8 cellular contexts compared by ENCODE assay signal in the genomic region with DNA sequence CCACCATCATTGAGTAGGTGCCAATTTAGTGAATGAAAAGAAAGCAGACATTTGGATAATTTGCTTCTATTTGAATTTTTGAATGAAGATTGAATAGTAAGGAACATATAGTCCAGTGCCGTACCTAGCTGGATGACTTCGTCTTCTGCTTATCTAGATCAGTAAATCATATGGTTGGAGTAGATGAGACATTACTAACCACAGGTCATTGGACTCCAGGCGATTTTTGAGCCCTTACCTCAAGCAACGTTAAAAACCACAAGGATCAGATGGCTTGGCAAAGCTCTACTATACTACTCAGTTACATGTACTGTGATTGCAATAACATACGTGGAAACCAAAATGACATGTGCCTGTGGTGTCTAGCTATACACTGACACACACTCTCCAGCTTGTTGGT. TPM values are rescaled to one million over a fixed set of nuclear protein-coding genes. Genes with fewer than 3 reads are reported as not detected.
DNase-seq lines count a peak whose midpoint lies in the region; ATAC-seq, FAIRE-seq and TF ChIP-seq lines count a peak whose summit lies in the region.

No MANE protein-coding gene starts in this region.

- H3K36me3 ChIP-seq in DOHH2 (ENCODE audit: control insufficient read depth, low read length), result peaks cover 2% of the 10 kb centered on the region; the same call in 1 of the 2 replicates
- no peaks in the 10 kb centered on the region for H3K36me3 ChIP-seq in KMS-11 (ENCODE audit: insufficient read depth)
- H3K36me3 ChIP-seq in astrocyte (ENCODE audit: insufficient read depth, low read length), result no peaks in the 10 kb centered on the region
- no peaks in the 10 kb centered on the region for H3K36me3 ChIP-seq in tibial nerve

- peaks cover 17% of the 10 kb centered on the region for H3F3A ChIP-seq in DOHH2 (ENCODE audit: control insufficient read depth, insufficient read depth)

- POLR2A ChIA-PET in naive thymus-derived CD8-positive, alpha-beta T cell (lab: Charles Lee), result interaction anchor here (0.6 to 1.6 kb wide), 2 partner anchors 11 to 23 kb away, joined by 4 to 7 read pairs; no protein-coding TSS in a partner anchor

- peaks cover 2% of the 10 kb centered on the region for H3K36me3 Mint-ChIP-seq in astrocyte (ENCODE audit: low read depth, unreplicated experiment)
- no peaks in the 10 kb centered on the region for H3K36me3 Mint-ChIP-seq in naive thymus-derived CD8-positive, alpha-beta T cell

- H3K27me3 ChIP-seq in DOHH2 (ENCODE audit: control insufficient read depth, low read length), result no peaks in the 10 kb centered on the region
- H3K27me3 ChIP-seq in KMS-11 (ENCODE audit: insufficient read depth, low read depth), result no peaks in the 10 kb centered on the region
- H3K27me3 ChIP-seq in astrocyte (ENCODE audit: insufficient read depth, low read length), result no peaks in the 10 kb centered on the region
- H3K27me3 ChIP-seq in tibial nerve, result no peaks in the 10 kb centered on the region

- H3K4me1 ChIP-seq in DOHH2 (ENCODE audit: control insufficient read depth, low read length), result peaks cover 33% of the 10 kb centered on the region
- H3K4me1 ChIP-seq in KMS-11 (ENCODE audit: low read depth, poor library complexity, severe bottlenecking), result peaks cover 37% of the 10 kb centered on the region
- peaks cover 28% of the 10 kb centered on the region for H3K4me1 ChIP-seq in astrocyte (ENCODE audit: insufficient read depth, low read length)
- H3K4me1 ChIP-seq in tibial nerve, result peaks cover 0 to 34% (median 12%) of the 10 kb centered on the region in 4 donors

- H3K9me3 Mint-ChIP-seq in astrocyte (ENCODE audit: unreplicated experiment), result no peaks in the 10 kb centered on the region
- no peaks in the 10 kb centered on the region for H3K9me3 Mint-ChIP-seq in naive thymus-derived CD8-positive, alpha-beta T cell

- H3K4me2 ChIP-seq in DOHH2 (ENCODE audit: low read length) (peak overlapping the region; percentile 96), KMS-11 (peak overlapping the region; percentile 85), astrocyte (ENCODE audit: low read length) (peak overlapping the region; percentile 88)

- H3K4me3 Mint-ChIP-seq in astrocyte (ENCODE audit: unreplicated experiment), result peak overlapping the region; percentile 41
- peak overlapping the region in 7 of 10 donors; percentile 39 to 98 (median 87) for H3K4me3 Mint-ChIP-seq in naive thymus-derived CD8-positive, alpha-beta T cell

- H4K20me1 ChIP-seq in DOHH2 (ENCODE audit: control insufficient read depth, insufficient read depth, low read depth, low read length), result no peaks in the 10 kb centered on the region
- H4K20me1 ChIP-seq in KMS-11 (ENCODE audit: insufficient read depth), result no peaks in the 10 kb centered on the region; the same call in 1 of the 2 replicates
- peaks cover 24% of the 10 kb centered on the region for H4K20me1 ChIP-seq in astrocyte (ENCODE audit: insufficient read depth, low read length)

- no peak for FAIRE-seq in astrocyte (lab: Jason Lieb, UNC)

- no peak for TF ChIP-seq POLR2A in tibial nerve (IDR thresholded peaks at IDR 0.05)

- H3K9me2 ChIP-seq in DOHH2 (replicated peaks; ENCODE audit: control insufficient read depth, low read length), result no peaks in the 10 kb centered on the region

- in situ Hi-C loops in G401 (cut with HindIII; ENCODE audit: low sequenced_read_pairs), result loop anchor here (25.0 kb wide), 1 partner anchor 147 kb away; no protein-coding TSS in a partner anchor

- no peak overlapping the region for H3K27ac Mint-ChIP-seq in astrocyte (ENCODE audit: unreplicated experiment)
- H3K27ac Mint-ChIP-seq in naive thymus-derived CD8-positive, alpha-beta T cell, result peak overlapping the region in 4 of 10 donors; percentile 50 to 92 (median 78)

- no peaks in the 10 kb centered on the region for H3K27me3 Mint-ChIP-seq in astrocyte (ENCODE audit: low read depth, unreplicated experiment)
- H3K27me3 Mint-ChIP-seq in naive thymus-derived CD8-positive, alpha-beta T cell, result peaks cover 0 to 6% (median 2%) of the 10 kb centered on the region in 5 donors

- WGBS in tibial nerve, 2 donors, result 81% methylated on average over 5 of the region's 5 CpGs

- peak overlapping the region; percentile 86 for H2AFZ ChIP-seq in KMS-11 (ENCODE audit: low read depth)
- H2AFZ ChIP-seq in astrocyte (ENCODE audit: low read depth, low read length), result no peak overlapping the region

- H3K27ac ChIP-seq in DOHH2 (ENCODE audit: low read depth, low read length), result no peak overlapping the region
- H3K27ac ChIP-seq in KMS-11, result peak overlapping the region; percentile 81
- H3K27ac ChIP-seq in astrocyte (ENCODE audit: low read depth, low read length), result peak overlapping the region; percentile 17
- no peak overlapping the region for H3K27ac ChIP-seq in tibial nerve

- no peak for TF ChIP-seq EP300 in tibial nerve (IDR thresholded peaks at IDR 0.05)

- H3K9ac ChIP-seq in KMS-11 (peak overlapping the region; percentile 93; the same call in 1 of the 2 replicates), astrocyte (ENCODE audit: low read length) (no peak overlapping the region)

- no peak for TF ChIP-seq CTCF in DOHH2 (IDR thresholded peaks at IDR 0.05; ENCODE audit: low read depth, low read length, poor library complexity, severe bottlenecking)
- TF ChIP-seq CTCF in KMS-11 (conservative IDR thresholded peaks at IDR 0.05; ENCODE audit: low read depth, low read length), result no peak
- no peak for TF ChIP-seq CTCF in astrocyte (IDR thresholded peaks at IDR 0.05; ENCODE audit: insufficient read depth, low read depth, low read length)
- TF ChIP-seq CTCF in tibial nerve (IDR thresholded peaks at IDR 0.05), result no peak

- ATAC-seq in naive thymus-derived CD8-positive, alpha-beta T cell, result no peak
- no peak for ATAC-seq in GM21619 (IDR thresholded peaks at IDR 0.05; ENCODE audit: unreplicated experiment)

- peak; percentile 93 for DNase-seq in astrocyte (ENCODE audit: low read depth)
- no peak for DNase-seq in naive thymus-derived CD8-positive, alpha-beta T cell
- no peak for DNase-seq in tibial nerve (ENCODE audit: low spot score in 2 of 2)
- no peak for DNase-seq in G401 (ENCODE audit: low spot score)
- DNase-seq in cortex of kidney (lab: John Stamatoyannopoulos, UW), result no peak

- no peaks in the 10 kb centered on the region for H3K9me3 ChIP-seq in DOHH2 (ENCODE audit: control insufficient read depth, insufficient read depth, low read length)
- H3K9me3 ChIP-seq in astrocyte (ENCODE audit: insufficient read depth, low read depth, low read length), result no peaks in the 10 kb centered on the region
- no peaks in the 10 kb centered on the region for H3K9me3 ChIP-seq in tibial nerve

- H3K4me1 Mint-ChIP-seq in astrocyte (ENCODE audit: low read depth, unreplicated experiment), result peaks cover 10% of the 10 kb centered on the region
- H3K4me1 Mint-ChIP-seq in naive thymus-derived CD8-positive, alpha-beta T cell, result peaks cover 11 to 31% (median 27%) of the 10 kb centered on the region in 4 donors

- H3K79me2 ChIP-seq in DOHH2 (ENCODE audit: control insufficient read depth, low read length) (peaks cover 30% of the 10 kb centered on the region), KMS-11 (ENCODE audit: insufficient read depth, low read depth) (peaks cover 40% of the 10 kb centered on the region), astrocyte (ENCODE audit: insufficient read depth, low read length) (peaks cover 30% of the 10 kb centered on the region)

- no peak overlapping the region for H3K4me3 ChIP-seq in DOHH2 (ENCODE audit: low read length)
- no peak overlapping the region for H3K4me3 ChIP-seq in KMS-11 (IDR thresholded peaks at IDR 0.05; ENCODE audit: insufficient read depth, low read depth, low read length)
- H3K4me3 ChIP-seq in astrocyte (ENCODE audit: insufficient read depth, low read depth, low read length), result peak overlapping the region; percentile 16
- no peak overlapping the region for H3K4me3 ChIP-seq in tibial nerve

RNA-seq across cellular contexts. Expression of a gene that starts 1.7 kb away (rescaled TPM):
- 44.0 and 46.3 TPM in 2 replicates for total RNA-seq in astrocyte
- total RNA-seq in naive thymus-derived CD8-positive, alpha-beta T cell, result 1 to 10 TPM; 5.9 to 6.3 TPM
- 1 to 10 TPM; 2.7 to 5.7 (median 3.9) TPM for polyA plus RNA-seq in naive thymus-derived CD8-positive, alpha-beta T cell
- 10 to 100 TPM in 2 of 4 donors, 1 to 10 TPM in 2; 5.9 to 14.7 (median 9.8) TPM for total RNA-seq in tibial nerve
- 65.1 and 67.0 TPM in 2 replicates for total RNA-seq in G401 (2014; rRNA removed; shearing (Covaris generic))

RNA-seq across cellular contexts. Expression of a gene that starts 18.9 kb away (rescaled TPM):
- 0.34 and 0.52 TPM in 2 replicates for total RNA-seq in astrocyte
- not detected for total RNA-seq in naive thymus-derived CD8-positive, alpha-beta T cell
- not detected for polyA plus RNA-seq in naive thymus-derived CD8-positive, alpha-beta T cell
- total RNA-seq in tibial nerve, result not detected
- total RNA-seq in G401 (2014; rRNA removed; shearing (Covaris generic)), result 3.2 and 4.1 TPM in 2 replicates

RNA-seq across cellular contexts. Expression of a gene that starts 28.6 kb away (rescaled TPM):
- total RNA-seq in astrocyte, result 0.09 TPM in 1 of 2 replicates, not detected in the other
- not detected for total RNA-seq in naive thymus-derived CD8-positive, alpha-beta T cell
- polyA plus RNA-seq in naive thymus-derived CD8-positive, alpha-beta T cell, result not detected
- total RNA-seq in tibial nerve, result not detected
- 9.7 and 16.4 TPM in 2 replicates for total RNA-seq in G401 (2014; rRNA removed; shearing (Covaris generic))

RNA-seq across cellular contexts. Expression of a gene that starts 42.5 kb away (rescaled TPM):
- total RNA-seq in astrocyte (2.2 and 2.7 TPM in 2 replicates), tibial nerve (1 to 10 TPM in 2 of 4 donors, under 1 TPM in 1, not detected in 1; 0.30 to 6.5 (median 3.1) TPM)
- total RNA-seq in naive thymus-derived CD8-positive, alpha-beta T cell, result 1 to 10 TPM in 1 of 2 experiments, under 1 TPM in 1; 0.62 to 1.7 TPM
- polyA plus RNA-seq in naive thymus-derived CD8-positive, alpha-beta T cell, result under 1 TPM in 1 of 3 donors, not detected in 2; 0.24 TPM
- 39.1 and 43.0 TPM in 2 replicates for total RNA-seq in G401 (2014; rRNA removed; shearing (Covaris generic))

Comparison
In these comparisons a context has a peak if more than half of its experiments do, and no peak if none do; other contexts are left out.
1. H3K27ac ChIP-seq: peak in KMS-11 (single experiment) and astrocyte (single experiment); none in DOHH2 (single experiment) and tibial nerve (0 of 4).
2. Peak in every context shown above with its lines, with median percentiles within 50 percentile points of each other: H3K4me2 ChIP-seq.